In the genomic region with DNA sequence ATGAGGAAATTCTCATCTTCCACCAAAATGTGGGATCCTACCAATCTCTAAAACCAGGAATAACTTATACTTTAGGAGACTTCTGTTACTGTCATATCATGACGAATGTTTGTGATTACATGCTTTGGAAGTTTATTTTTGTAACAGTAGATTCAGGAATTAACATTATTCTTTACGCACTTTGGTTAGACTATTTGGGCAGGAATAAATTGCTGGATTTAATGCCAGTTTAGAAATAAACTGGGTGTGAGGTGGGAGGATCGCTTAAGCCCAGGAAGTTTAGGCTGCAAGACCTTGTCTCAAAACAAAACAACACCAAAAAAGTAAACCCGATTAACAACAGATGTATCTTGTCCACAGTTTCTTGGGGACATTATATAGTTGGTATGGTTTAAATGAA, we compare ENCODE assay signal across 16 cellular contexts. TPM values are rescaled to one million over a fixed set of nuclear protein-coding genes. Genes with fewer than 3 reads are reported as not detected.
A peak's percentile ranks its signal among the peaks of the same experiment; 100 is the strongest.
DNase-seq lines count a peak whose midpoint lies in the region; ATAC-seq and TF ChIP-seq lines count a peak whose summit lies in the region.
"Had no signal": no experiment of that assay in that cellular context is flagged by ENCODE, and none has a peak within 500 bp of the region (broad histone marks: within the 10 kb centered on the region; RNA-seq: fewer than 3 reads in every experiment).

No MANE protein-coding gene starts in this region.

- H4K20me1 ChIP-seq in PC-3 (ENCODE audit: low read length) = no peaks in the 10 kb centered on the region
- H4K20me1 ChIP-seq in mammary epithelial cell (ENCODE audit: insufficient read depth, low read length) = no peaks in the 10 kb centered on the region

- intact Hi-C loops in PC-3 (cut with micrococcal nuclease) = loop anchor here (5.0 kb wide), 1 partner anchor 56 kb away; a partner anchor contains a TSS
- intact Hi-C loops in mammary epithelial cell (cut with micrococcal nuclease) = no loop called here
- intact Hi-C loops in left lung (cut with DNase I) = no loop called here

- 80% methylated on average over 4 of the region's 4 CpGs for WGBS in mammary epithelial cell (ENCODE audit: low coverage, missing lambda C conversion rate)
- WGBS in suprapubic skin = 65% methylated on average over 4 of the region's 4 CpGs

- no peak for TF ChIP-seq POLR2A in suprapubic skin (IDR thresholded peaks at IDR 0.05)

- BruUV-seq in PC-3 (replicated peaks; lab: Mats Ljungman, UMichigan) (no TSS peak), mammary epithelial cell (replicated peaks; lab: Mats Ljungman, UMichigan) (no TSS peak)

- CTCF ChIA-PET in PC-3 (lab: Charles Lee) (no interaction called here), mammary epithelial cell (lab: Charles Lee; ENCODE audit: low non-redundant PET) (no interaction called here)

- no peak overlapping the region for H3K4me3 ChIP-seq in PC-3 (ENCODE audit: low read length)
- H3K4me3 ChIP-seq in mammary epithelial cell (replicated peaks in 1 of 3; ENCODE audit: insufficient read depth in 1 of 3, low read depth in 2 of 3, low read length in 3 of 3) = no peak overlapping the region
- H3K4me3 ChIP-seq in left lung = no peak overlapping the region
- H3K4me3 ChIP-seq in suprapubic skin = no peak overlapping the region

- no peaks in the 10 kb centered on the region for H3K9me3 ChIP-seq in PC-3 (ENCODE audit: low read length)
- H3K9me3 ChIP-seq in mammary epithelial cell (replicated peaks; ENCODE audit: insufficient read depth, low read length) = no peaks in the 10 kb centered on the region
- no peaks in the 10 kb centered on the region for H3K9me3 ChIP-seq in left lung
- H3K9me3 ChIP-seq in suprapubic skin = no peaks in the 10 kb centered on the region

- H3K27me3 ChIP-seq in PC-3 (ENCODE audit: low read length) (no peaks in the 10 kb centered on the region), mammary epithelial cell (ENCODE audit: insufficient read depth, low read length) (no peaks in the 10 kb centered on the region), left lung (no peaks in the 10 kb centered on the region), suprapubic skin (no peaks in the 10 kb centered on the region)

- no peak for TF ChIP-seq EP300 in suprapubic skin (IDR thresholded peaks at IDR 0.05)

- DNase-seq in PC-3 (no peak), mammary epithelial cell (no peak), left lung (no peak), suprapubic skin (ENCODE audit: low spot score in 2 of 2) (no peak), 8988T (no peak), NCI-H1436 (lab: John Stamatoyannopoulos, UW) (no peak), NCI-H510A treated with DMSO at 0.1 percent for 48 hours (lab: John Stamatoyannopoulos, UW) (no peak), NCI-H1694 (lab: John Stamatoyannopoulos, UW) (no peak)
- DNase-seq: activated gamma-delta T cell; CD4-positive, CD25-positive, alpha-beta regulatory T cell; central memory CD4-positive, alpha-beta T cell; MM.1S; NCI-H2107; stimulated activated CD4-positive, alpha-beta T cell treated with anti-CD3 and anti-CD28 coated beads, Interleukin-2, amount 100 ng/mL, for 24 hours had no signal

- H3K27ac ChIP-seq in PC-3 (ENCODE audit: low read length) (peak overlapping the region; percentile 53; the same call in 1 of the 2 replicates), mammary epithelial cell (ENCODE audit: insufficient read depth, low read depth, low read length) (peak overlapping the region; percentile 68), left lung (peak overlapping the region; percentile 69 to 81), suprapubic skin (peak overlapping the region; percentile 79)
- H3K27ac ChIP-seq: epithelial cell of prostate had no signal

- H3K9ac ChIP-seq in PC-3 (ENCODE audit: low read length) (no peak overlapping the region), mammary epithelial cell (ENCODE audit: insufficient read depth, low read length) (no peak overlapping the region)

- no peaks in the 10 kb centered on the region for H3K9me2 ChIP-seq in PC-3 (replicated peaks; ENCODE audit: low read length)

- in situ Hi-C loops in mammary epithelial cell (cut with MboI; ENCODE audit: low sequenced_read_pairs in 2 of 2) = no loop called here

- TF ChIP-seq CTCF in PC-3 (conservative IDR thresholded peaks at IDR 0.05; ENCODE audit: low read depth, low read length) = no peak
- TF ChIP-seq CTCF in mammary epithelial cell (conservative IDR thresholded peaks at IDR 0.05 in 1 of 2, IDR thresholded peaks at IDR 0.05 in 1 of 2; ENCODE audit: extremely low read depth in 1 of 2, insufficient read depth in 1 of 2, low read depth in 1 of 2, low read length in 2 of 2) = no peak
- no peak for TF ChIP-seq CTCF in left lung (IDR thresholded peaks at IDR 0.05)
- no peak for TF ChIP-seq CTCF in suprapubic skin (IDR thresholded peaks at IDR 0.05)

- no peaks in the 10 kb centered on the region for H3F3A ChIP-seq in PC-3 (ENCODE audit: low read length, unreplicated experiment)

- ATAC-seq in PC-3 (no peak), left lung (no peak)

- H3K4me2 ChIP-seq in PC-3 (ENCODE audit: low read length) (no peak overlapping the region), mammary epithelial cell (ENCODE audit: insufficient read depth, low read depth, low read length) (peak overlapping the region; percentile 2)

- H3K36me3 ChIP-seq in PC-3 (ENCODE audit: low read depth, low read length) = peaks cover 4% of the 10 kb centered on the region; the same call in 1 of the 2 replicates
- H3K36me3 ChIP-seq in mammary epithelial cell (ENCODE audit: insufficient read depth, low read length) = no peaks in the 10 kb centered on the region
- peaks cover 0 to 6% of the 10 kb centered on the region in 2 donors for H3K36me3 ChIP-seq in left lung
- peaks cover 2% of the 10 kb centered on the region for H3K36me3 ChIP-seq in suprapubic skin

- H3K79me2 ChIP-seq in PC-3 (ENCODE audit: low read length) = no peaks in the 10 kb centered on the region
- no peaks in the 10 kb centered on the region for H3K79me2 ChIP-seq in mammary epithelial cell (ENCODE audit: insufficient read depth, low read length)

- POLR2A ChIA-PET in PC-3 (lab: Charles Lee; ENCODE audit: unreplicated experiment) = no interaction called here

- H3K4me1 ChIP-seq in PC-3 (ENCODE audit: insufficient read depth, low read length) = peaks cover 31% of the 10 kb centered on the region
- peaks cover 24% of the 10 kb centered on the region for H3K4me1 ChIP-seq in mammary epithelial cell (ENCODE audit: insufficient read depth, low read length)
- peaks cover 17 to 40% of the 10 kb centered on the region in 2 donors for H3K4me1 ChIP-seq in left lung
- H3K4me1 ChIP-seq in suprapubic skin = peaks cover 44% of the 10 kb centered on the region

- no peak overlapping the region for H2AFZ ChIP-seq in PC-3 (ENCODE audit: low read length)
- no peak overlapping the region for H2AFZ ChIP-seq in mammary epithelial cell (ENCODE audit: low read depth, low read length)

- dilution Hi-C loops in mammary epithelial cell (cut with HindIII; ENCODE audit: low sequenced_read_pairs) = no loop called here

RNA-seq across cellular contexts. Expression of a gene that starts 52.1 kb away (rescaled TPM):
- total RNA-seq in PC-3 (2014; rRNA removed) = 6.5 and 8.8 TPM in 2 replicates
- 10 to 100 TPM; 15.2 to 16.6 TPM for total RNA-seq in mammary epithelial cell
- polyA plus RNA-seq in mammary epithelial cell = 3.9 TPM
- 10.3 TPM for polyA minus RNA-seq in mammary epithelial cell
- 10 to 100 TPM; 15.5 to 16.4 TPM for total RNA-seq in left lung
- total RNA-seq in suprapubic skin = 10 to 100 TPM in 2 of 4 donors, 1 to 10 TPM in 2; 7.6 to 17.6 (median 10.2) TPM

RNA-seq across cellular contexts. Expression of a gene that starts 56.9 kb away (rescaled TPM):
- 3.1 and 3.5 TPM in 2 replicates for total RNA-seq in PC-3 (2014; rRNA removed)
- 1 to 10 TPM; 6.3 to 8.2 TPM for total RNA-seq in mammary epithelial cell
- polyA plus RNA-seq in mammary epithelial cell = 1.3 TPM
- polyA minus RNA-seq in mammary epithelial cell = not detected
- 10 to 100 TPM; 17.9 to 26.7 TPM for total RNA-seq in left lung
- total RNA-seq in suprapubic skin = 1 to 10 TPM in 3 of 4 donors, under 1 TPM in 1; 0.60 to 3.3 (median 2.1) TPM
- total RNA-seq: HT-29 had no signal
